1 cellular context compared by ENCODE assay signal in genomic region chr1:23026573-23026972, GRCh38.
TF ChIP-seq lines count a peak whose summit lies in the region.

No MANE protein-coding gene starts in this region.

TF ChIP-seq in HCT116, 20 proteins besides CTCF, POLR2A, EP300 and RAD21 (continued from another document):
- TF ChIP-seq REST (IDR thresholded peaks at IDR 0.05; ENCODE audit: low read depth) = no peak
- no peak for TF ChIP-seq CEBPB (IDR thresholded peaks at IDR 0.05; ENCODE audit: low read depth)
- no peak for TF ChIP-seq ZNF274 (IDR thresholded peaks at IDR 0.05; ENCODE audit: low read depth, low read length)
- no peak for TF ChIP-seq SIN3A (IDR thresholded peaks at IDR 0.05; ENCODE audit: low read depth)
- no peak for TF ChIP-seq EZH2phosphoT487 (IDR thresholded peaks at IDR 0.05; ENCODE audit: borderline replicate concordance)
- no peak for TF ChIP-seq FOSL1 (IDR thresholded peaks at IDR 0.05; ENCODE audit: low read depth)
- TF ChIP-seq POLR2AphosphoS5 (IDR thresholded peaks at IDR 0.05; ENCODE audit: low read depth, low read length) = no peak
